ENCODE assay signal across 21 cellular contexts in the genomic region with DNA sequence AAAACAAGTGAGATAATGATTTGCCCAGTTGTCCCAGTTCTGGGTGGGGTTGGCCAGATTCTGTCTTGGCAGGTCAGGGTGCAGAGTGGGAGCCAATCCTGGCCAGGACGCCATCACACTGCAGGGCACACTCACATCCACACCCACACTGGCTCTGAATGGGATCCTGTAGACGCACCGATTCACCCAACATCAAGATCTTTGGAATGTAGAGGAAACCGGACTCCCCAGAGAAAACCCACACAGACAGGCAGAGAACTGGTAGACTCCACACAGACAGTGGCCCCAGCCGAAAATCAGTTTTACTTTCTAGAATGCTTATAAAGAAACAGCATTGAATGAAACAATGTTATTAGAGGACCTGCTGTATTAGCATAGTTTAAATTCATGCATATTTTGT.
DNase-seq lines count a peak whose midpoint lies in the region; ATAC-seq, FAIRE-seq and TF ChIP-seq lines count a peak whose summit lies in the region.
"Had no signal": no experiment of that assay in that cellular context is flagged by ENCODE, and none has a peak within 500 bp of the region (broad histone marks: within the 10 kb centered on the region; RNA-seq: fewer than 3 reads in every experiment).

No MANE protein-coding gene starts in this region.

- no peaks in the 10 kb centered on the region for H3K27me3 ChIP-seq in astrocyte (ENCODE audit: insufficient read depth, low read length)
- no peaks in the 10 kb centered on the region for H3K27me3 ChIP-seq in mesenchymal stem cell (ENCODE audit: control insufficient read depth in 1 of 2, insufficient read depth in 1 of 2, low read length in 2 of 2)
- no peaks in the 10 kb centered on the region for H3K27me3 ChIP-seq in H7 (ENCODE audit: control insufficient read depth, insufficient read depth, low read length)
- H3K27me3 ChIP-seq: BE2C had no signal

- H3K4me1 ChIP-seq in astrocyte (ENCODE audit: insufficient read depth, low read length): peaks cover 6% of the 10 kb centered on the region
- H3K4me1 ChIP-seq in mesenchymal stem cell (ENCODE audit: control insufficient read depth, insufficient read depth, low read depth, low read length): peaks cover 1% of the 10 kb centered on the region
- H3K4me1 ChIP-seq: BE2C had no signal

- H2BK12ac ChIP-seq in mesenchymal stem cell (ENCODE audit: low read length in 2 of 2): no peak overlapping the region

- H2AFZ ChIP-seq in astrocyte (ENCODE audit: low read depth, low read length) (peak overlapping the region; percentile 8), mesenchymal stem cell (ENCODE audit: low read depth, low read length) (peak overlapping the region; percentile 39)

- no peak overlapping the region for H3K4me3 Mint-ChIP-seq in astrocyte (ENCODE audit: unreplicated experiment)
- H3K4me3 Mint-ChIP-seq: CD4-positive, CD25-positive, alpha-beta regulatory T cell; CD8-positive, alpha-beta memory T cell; IgD-negative memory B cell had no signal

- no peaks in the 10 kb centered on the region for H3K9me3 Mint-ChIP-seq in astrocyte (ENCODE audit: unreplicated experiment)
- H3K9me3 Mint-ChIP-seq: IgD-negative memory B cell had no signal

- H3K9me3 ChIP-seq in astrocyte (ENCODE audit: insufficient read depth, low read depth, low read length) (no peaks in the 10 kb centered on the region), mesenchymal stem cell (ENCODE audit: control insufficient read depth, low read length) (no peaks in the 10 kb centered on the region)
- H3K9me3 ChIP-seq: BE2C, HAP-1 had no signal

- H2BK15ac ChIP-seq in mesenchymal stem cell (ENCODE audit: low read depth, poor library complexity, severe bottlenecking): no peak overlapping the region

- peaks cover 24% of the 10 kb centered on the region for H3K4me1 Mint-ChIP-seq in astrocyte (ENCODE audit: low read depth, unreplicated experiment)
- H3K4me1 Mint-ChIP-seq: CD4-positive, CD25-positive, alpha-beta regulatory T cell; CD8-positive, alpha-beta memory T cell had no signal

- H3K36me3 Mint-ChIP-seq in astrocyte (ENCODE audit: low read depth, unreplicated experiment): no peaks in the 10 kb centered on the region
- H3K36me3 Mint-ChIP-seq: CD4-positive, CD25-positive, alpha-beta regulatory T cell; CD8-positive, alpha-beta memory T cell; IgD-negative memory B cell had no signal

- peak overlapping the region; percentile 36 for H3K27ac Mint-ChIP-seq in astrocyte (ENCODE audit: unreplicated experiment)
- H3K27ac Mint-ChIP-seq: CD4-positive, CD25-positive, alpha-beta regulatory T cell; CD8-positive, alpha-beta memory T cell; IgD-negative memory B cell had no signal

- H3K27ac ChIP-seq in astrocyte (ENCODE audit: low read depth, low read length) (no peak overlapping the region), mesenchymal stem cell (ENCODE audit: low read length, poor library complexity, severe bottlenecking) (no peak overlapping the region)
- H3K27ac ChIP-seq: HL-60 had no signal

- H3K23ac ChIP-seq in mesenchymal stem cell (ENCODE audit: low read length in 2 of 2): no peak overlapping the region

- H3K79me1 ChIP-seq in mesenchymal stem cell (replicated peaks; ENCODE audit: low read length, poor library complexity, severe bottlenecking): no peaks in the 10 kb centered on the region

- H3K36me3 ChIP-seq in astrocyte (ENCODE audit: insufficient read depth, low read length) (no peaks in the 10 kb centered on the region), mesenchymal stem cell (ENCODE audit: control insufficient read depth in 1 of 2, insufficient read depth in 2 of 2, low read depth in 1 of 2, low read length in 2 of 2) (no peaks in the 10 kb centered on the region), H7 (replicated peaks; ENCODE audit: control insufficient read depth, insufficient read depth, low read length) (no peaks in the 10 kb centered on the region)
- H3K36me3 ChIP-seq: BE2C, HAP-1 had no signal

- H3K14ac ChIP-seq in mesenchymal stem cell (ENCODE audit: low read length in 2 of 2): no peak overlapping the region

- H2BK5ac ChIP-seq in mesenchymal stem cell (ENCODE audit: low read depth, low read length, poor library complexity, severe bottlenecking): no peak overlapping the region

- no peaks in the 10 kb centered on the region for H4K20me1 ChIP-seq in astrocyte (ENCODE audit: insufficient read depth, low read length)

- H3K4me3 ChIP-seq in astrocyte (ENCODE audit: insufficient read depth, low read depth, low read length) (no peak overlapping the region), mesenchymal stem cell (ENCODE audit: insufficient read depth in 1 of 2, low read depth in 1 of 2, low read length in 2 of 2) (no peak overlapping the region), H7 (ENCODE audit: insufficient read depth, low read depth, low read length) (no peak overlapping the region)
- H3K4me3 ChIP-seq: HAP-1 had no signal

- H3K18ac ChIP-seq in mesenchymal stem cell (ENCODE audit: low read depth in 1 of 2, low read length in 2 of 2): no peak overlapping the region

- H3K4ac ChIP-seq in mesenchymal stem cell (ENCODE audit: low read depth in 1 of 2, low read length in 2 of 2): peak overlapping the region in 1 of 2 experiments; percentile 15

- ATAC-seq in HG02610 (IDR thresholded peaks at IDR 0.05; ENCODE audit: unreplicated experiment): no peak

- H3K9ac ChIP-seq in astrocyte (ENCODE audit: low read length): no peak overlapping the region
- peak overlapping the region; percentile 32 for H3K9ac ChIP-seq in mesenchymal stem cell (ENCODE audit: low read length)

- no peaks in the 10 kb centered on the region for H3K79me2 ChIP-seq in astrocyte (ENCODE audit: insufficient read depth, low read length)

- H3K4me2 ChIP-seq in astrocyte (ENCODE audit: low read length) (no peak overlapping the region), mesenchymal stem cell (ENCODE audit: low read length, poor library complexity, severe bottlenecking) (no peak overlapping the region)

- no peak overlapping the region for H4K91ac ChIP-seq in mesenchymal stem cell (ENCODE audit: low read length)

- no peak overlapping the region for H4K8ac ChIP-seq in mesenchymal stem cell (ENCODE audit: low read length)

- DNase-seq in HTR-8/SVneo (ENCODE audit: insufficient read length, low spot score) (no peak), astrocyte (ENCODE audit: low read depth) (no peak), mesenchymal stem cell (no peak), stromal cell of bone marrow (ENCODE audit: low read depth) (peak; percentile 38), H7 (no peak), ureter (ENCODE audit: low spot score) (no peak)
- DNase-seq: ACHN; BE2C; C1 segment of cervical spinal cord; CD4-positive, CD25-positive, alpha-beta regulatory T cell; CD8-positive, alpha-beta memory T cell; COR-L47; DMS 273 treated with DMSO at 0.1 percent for 48 hours; KBM-7 had no signal

- 96% methylated on average over 4 of the region's 5 CpGs for WGBS in mesenchymal stem cell

- TF ChIP-seq CTCF in astrocyte (IDR thresholded peaks at IDR 0.05; ENCODE audit: insufficient read depth, low read depth, low read length): no peak

- FAIRE-seq in HTR-8/SVneo (lab: Jason Lieb, UNC): peak; percentile 55
- FAIRE-seq in astrocyte (lab: Jason Lieb, UNC): no peak
- FAIRE-seq: G401.6, GM12891, H1 had no signal

- no peaks in the 10 kb centered on the region for H3K27me3 Mint-ChIP-seq in astrocyte (ENCODE audit: low read depth, unreplicated experiment)
- H3K27me3 Mint-ChIP-seq: IgD-negative memory B cell had no signal

- H2AK5ac ChIP-seq in mesenchymal stem cell (ENCODE audit: low read length, severe bottlenecking): no peak overlapping the region

- H2BK120ac ChIP-seq in mesenchymal stem cell (ENCODE audit: low read depth, low read length): no peak overlapping the region
